ENCODE assay signal across 8 cellular contexts in the genomic region with DNA sequence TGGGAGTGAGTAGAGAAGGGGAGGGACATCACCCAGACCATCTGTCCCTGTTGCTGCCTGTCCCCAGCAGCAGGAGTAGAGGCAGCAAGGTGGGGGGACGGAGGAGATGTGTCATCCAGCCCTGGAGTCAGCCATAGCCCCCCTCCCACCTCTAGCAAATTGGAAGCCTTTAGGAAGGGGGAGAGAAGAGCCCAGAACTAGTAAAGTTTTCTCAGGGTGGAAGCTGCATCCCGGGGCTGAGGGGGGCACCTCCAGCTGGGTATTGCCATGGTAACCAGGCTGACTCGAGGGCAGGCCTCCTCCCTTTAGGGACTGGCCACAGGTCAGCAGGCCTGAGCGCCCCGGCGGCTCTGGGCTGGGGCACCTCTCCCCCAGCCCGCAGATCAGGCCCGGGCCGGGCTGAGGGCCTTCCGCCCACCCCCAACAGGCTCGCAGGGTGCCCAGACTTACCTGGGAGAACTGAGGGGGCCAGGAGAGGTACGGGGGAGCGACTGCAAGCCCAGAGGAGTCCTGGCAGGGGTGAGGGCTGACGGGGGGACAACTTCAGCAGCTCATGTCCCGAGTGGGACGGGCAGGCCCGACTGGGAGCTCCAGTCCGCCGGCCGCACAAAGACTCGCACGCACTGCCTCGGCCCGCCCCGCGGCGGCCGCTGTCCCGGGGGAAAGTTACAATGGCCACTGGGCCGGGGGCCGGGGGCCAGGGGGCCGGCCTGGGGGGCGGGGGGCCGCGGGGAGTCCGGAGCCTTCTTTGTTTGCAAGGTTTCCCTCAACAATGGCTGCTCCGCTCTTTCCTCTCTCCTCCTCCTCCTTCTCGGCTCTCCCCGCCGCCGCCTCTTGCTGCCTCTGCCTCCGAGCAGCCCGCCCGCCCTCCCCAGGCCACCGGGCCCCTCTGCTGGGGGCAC.
DNase-seq lines count a peak whose midpoint lies in the region; ATAC-seq and TF ChIP-seq lines count a peak whose summit lies in the region.

No MANE protein-coding gene starts in this region.

- ATAC-seq in GM19397 (IDR thresholded peaks at IDR 0.05; ENCODE audit: unreplicated experiment): peak; percentile 14
- peak; percentile 3 for ATAC-seq in stimulated activated effector memory CD8-positive, alpha-beta T cell treated with anti-CD3 and anti-CD28 coated beads, Interleukin-12 subunit alpha, Interleukin-12 subunit beta, amount 100 ng/mL, for 72 hours
- no peak for ATAC-seq in GM21526 (IDR thresholded peaks at IDR 0.05; ENCODE audit: low FRiP score, unreplicated experiment)

- TF ChIP-seq CTCF in C4-2B (conservative IDR thresholded peaks at IDR 0.05) (no peak), LNCaP clone FGC (IDR thresholded peaks at IDR 0.05; ENCODE audit: control insufficient read depth, extremely low read depth, insufficient read depth) (no peak), astrocyte of the cerebellum (IDR thresholded peaks at IDR 0.05; ENCODE audit: low read depth, low read length, missing control alignments) (no peak)

- H3K36me3 Mint-ChIP-seq in stimulated activated effector memory CD8-positive, alpha-beta T cell treated with anti-CD3 and anti-CD28 coated beads, Interleukin-12 subunit alpha, Interleukin-12 subunit beta, amount 100 ng/mL, for 72 hours: peaks cover 61% of the 10 kb centered on the region

- H3K27ac Mint-ChIP-seq in stimulated activated effector memory CD8-positive, alpha-beta T cell treated with anti-CD3 and anti-CD28 coated beads, Interleukin-12 subunit alpha, Interleukin-12 subunit beta, amount 100 ng/mL, for 72 hours: peak overlapping the region; percentile 94

- H3K4me3 ChIP-seq in LNCaP clone FGC (ENCODE audit: low read depth, low read length) (peak overlapping the region; percentile 81), astrocyte of the cerebellum (ENCODE audit: low read depth, low read length) (peak overlapping the region; percentile 85)

- H3K27ac ChIP-seq in C4-2B: peak overlapping the region; percentile 78

- in situ Hi-C loops in astrocyte of the cerebellum (cut with HindIII; ENCODE audit: low sequenced_read_pairs): no loop called here

- no peak for DNase-seq in LNCaP clone FGC (ENCODE audit: low read depth)
- no peak for DNase-seq in astrocyte of the cerebellum (ENCODE audit: low read depth)
- peak; percentile 66 for DNase-seq in islet precursor cell
- DNase-seq in stimulated activated effector memory CD8-positive, alpha-beta T cell treated with anti-CD3 and anti-CD28 coated beads, Interleukin-12 subunit alpha, Interleukin-12 subunit beta, amount 100 ng/mL, for 72 hours (ENCODE audit: low spot score in 2 of 2): peak in 1 of 2 donors; percentile 63
- no peak for DNase-seq in NK-92 (lab: John Stamatoyannopoulos, UW; ENCODE audit: unreplicated experiment)

- peak overlapping the region; percentile 81 for H3K4me3 Mint-ChIP-seq in stimulated activated effector memory CD8-positive, alpha-beta T cell treated with anti-CD3 and anti-CD28 coated beads, Interleukin-12 subunit alpha, Interleukin-12 subunit beta, amount 100 ng/mL, for 72 hours

- peaks cover 74% of the 10 kb centered on the region for H3K4me1 Mint-ChIP-seq in stimulated activated effector memory CD8-positive, alpha-beta T cell treated with anti-CD3 and anti-CD28 coated beads, Interleukin-12 subunit alpha, Interleukin-12 subunit beta, amount 100 ng/mL, for 72 hours

- no peaks in the 10 kb centered on the region for H3K9me3 Mint-ChIP-seq in stimulated activated effector memory CD8-positive, alpha-beta T cell treated with anti-CD3 and anti-CD28 coated beads, Interleukin-12 subunit alpha, Interleukin-12 subunit beta, amount 100 ng/mL, for 72 hours
